ENCODE assay signal across 15 cellular contexts in genomic region chr2:122389694-122390093, GRCh38.
"Had no signal": no experiment of that assay in that cellular context is flagged by ENCODE, and none has a peak within 500 bp of the region (broad histone marks: within the 10 kb centered on the region; RNA-seq: fewer than 3 reads in every experiment).

No MANE protein-coding gene starts in this region.

- H3K27ac ChIP-seq: esophagus squamous epithelium, tibial nerve, vagina had no signal

- H3K36me3 ChIP-seq: esophagus squamous epithelium, tibial nerve, vagina had no signal

- H3K4me1 ChIP-seq: esophagus squamous epithelium, tibial nerve, vagina had no signal

- H3K27me3 ChIP-seq: esophagus squamous epithelium, tibial nerve, vagina had no signal

- H3K4me3 ChIP-seq: esophagus squamous epithelium, tibial nerve, vagina had no signal

- DNase-seq: activated CD4-positive, alpha-beta memory T cell treated with anti-CD3 and anti-CD28 coated beads, Interleukin-2, amount 10 ng/mL, durations not matched to agents 7 days and 5 days; activated CD4-positive, alpha-beta T cell treated with anti-CD3 and anti-CD28 coated beads for 4 hours; activated gamma-delta T cell; activated T-cell treated with anti-CD3 and anti-CD28 coated beads, Interleukin-2, amount 50 U/mL, for 48 hours; aorta; esophagus squamous epithelium; glutamatergic neuron; immature natural killer cell; retina; stimulated activated CD4-positive, alpha-beta T cell treated with anti-CD3 and anti-CD28 coated beads, Interleukin-2, amount 100 ng/mL, for 48 hours; SW 1271 had no signal

- H3K9me3 ChIP-seq: vagina had no signal

- ATAC-seq: stimulated activated memory B cell treated with anti-CD40 and anti-IgM and Interleukin-4, amounts not matched to agents 10 μg/mL and 1 μg/mL and 100 μg/mL, for 72 hours; WTC11 had no signal
